In the genomic region with DNA sequence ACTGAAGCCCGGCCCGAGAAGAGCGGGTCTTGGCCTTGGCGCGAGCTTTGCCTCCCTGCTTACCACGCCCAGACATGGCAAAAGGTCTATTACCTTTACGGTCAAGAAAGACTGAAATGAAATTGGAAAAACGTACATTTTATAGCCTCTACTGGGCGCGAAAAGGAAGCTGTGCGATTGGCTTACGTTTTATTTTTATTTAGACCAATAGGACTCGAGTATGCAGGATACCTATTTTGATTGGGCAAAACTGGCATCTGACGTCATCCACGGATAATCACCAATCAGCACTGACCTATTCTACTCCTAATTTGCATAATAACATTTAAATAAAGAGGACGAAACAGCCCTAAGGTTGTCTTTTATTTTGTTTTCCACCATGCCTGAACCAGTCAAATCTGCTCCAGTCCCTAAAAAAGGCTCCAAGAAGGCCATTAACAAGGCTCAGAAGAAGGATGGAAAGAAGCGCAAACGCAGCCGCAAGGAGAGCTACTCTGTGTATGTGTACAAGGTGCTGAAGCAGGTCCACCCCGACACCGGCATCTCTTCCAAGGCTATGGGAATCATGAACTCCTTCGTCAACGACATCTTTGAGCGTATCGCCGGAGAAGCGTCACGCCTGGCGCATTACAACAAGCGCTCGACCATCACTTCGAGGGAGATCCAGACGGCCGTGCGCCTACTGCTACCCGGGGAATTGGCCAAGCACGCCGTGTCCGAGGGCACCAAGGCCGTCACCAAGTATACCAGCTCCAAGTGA, we compare ENCODE assay signal across 8 cellular contexts.
A peak's percentile ranks its signal among the peaks of the same experiment; 100 is the strongest.
DNase-seq lines count a peak whose midpoint lies in the region; ATAC-seq and TF ChIP-seq lines count a peak whose summit lies in the region.

No MANE protein-coding gene starts in this region.

- H3K4me1 ChIP-seq in right atrium auricular region: peaks cover 0 to 6% of the 10 kb centered on the region in 2 donors

- no peaks in the 10 kb centered on the region for H3K27me3 ChIP-seq in right atrium auricular region

- TF ChIP-seq CTCF in right atrium auricular region (IDR thresholded peaks at IDR 0.05): no peak

- no peaks in the 10 kb centered on the region for H3K9me3 ChIP-seq in right atrium auricular region

- no peaks in the 10 kb centered on the region for H3K36me3 ChIP-seq in right atrium auricular region

- H3K27ac ChIP-seq in right atrium auricular region: peak overlapping the region in 1 of 2 donors; percentile 55

- DNase-seq in DMS114 treated with DMSO at 0.1 percent for 48 hours (lab: John Stamatoyannopoulos, UW; ENCODE audit: unreplicated experiment): peak; percentile 94
- peak; percentile 23 for DNase-seq in HuH-7.5 (ENCODE audit: low spot score)
- DNase-seq in SKM-1 (lab: John Stamatoyannopoulos, UW; ENCODE audit: unreplicated experiment): peak; percentile 72
- peak; percentile 63 for DNase-seq in amniotic stem cell (lab: John Stamatoyannopoulos, UW)
- peak; percentile 82 for DNase-seq in right atrium auricular region (ENCODE audit: low spot score)
- DNase-seq in putamen (ENCODE audit: low spot score): peak; percentile 32
- no peak for DNase-seq in NCI-H345 (lab: John Stamatoyannopoulos, UW)

- H3K4me3 ChIP-seq in right atrium auricular region: peak overlapping the region; percentile 33 to 45

- ATAC-seq in GM21526 (IDR thresholded peaks at IDR 0.05; ENCODE audit: low FRiP score, unreplicated experiment): peak; percentile 53
